ENCODE assay signal across 1 cellular context in genomic region chr1:32247983-32248889, GRCh38.
TF ChIP-seq lines count a peak whose summit lies in the region.

No MANE protein-coding gene starts in this region.

TF ChIP-seq in K562, 482 proteins besides CTCF, POLR2A, EP300 and RAD21 (continued from another document and continues in another):
- peak; percentile 69; the same call in 1 of the 2 replicates for TF ChIP-seq ZBTB2 (IDR thresholded peaks at IDR 0.05)
- TF ChIP-seq TCFL5 (CRISPR knock-in tag; conservative IDR thresholded peaks at IDR 0.05) = no peak
- peak; percentile 69; the same call in 1 of the 2 replicates for TF ChIP-seq MTA1 (IDR thresholded peaks at IDR 0.05; ENCODE audit: borderline replicate concordance)
- peak; percentile 57; the same call in 1 of the 2 replicates for TF ChIP-seq KLF16 (IDR thresholded peaks at IDR 0.05)
- no peak; the same call in 1 of the 2 replicates for TF ChIP-seq PHF21A (IDR thresholded peaks at IDR 0.05; ENCODE audit: borderline replicate concordance, low read depth)
- 0 out of 2 replicates have a peak, but pooled peaks have one; percentile 10 for TF ChIP-seq ETV5 (CRISPR knock-in tag; IDR thresholded peaks at IDR 0.05; ENCODE audit: low read depth)
- TF ChIP-seq KDM4B (IDR thresholded peaks at IDR 0.05; ENCODE audit: borderline replicate concordance in 2 of 2, low read depth in 1 of 2) = peak in 1 of 2 experiments; percentile 36; a peak in 1 of 4 replicates
- peak; percentile 62; the same call in 1 of the 2 replicates for TF ChIP-seq ZBTB7A (IDR thresholded peaks at IDR 0.05; ENCODE audit: borderline replicate concordance, control insufficient read depth, low read depth, low read length)
- 0 out of 2 replicates have a peak, but pooled peaks have one; percentile 26 for TF ChIP-seq ARID4B (CRISPR knock-in tag; IDR thresholded peaks at IDR 0.05)
- peak; percentile 48; the same call in 1 of the 2 replicates for TF ChIP-seq RBFOX2 (IDR thresholded peaks at IDR 0.05; ENCODE audit: low read depth, low read length)
- peak; percentile 72 for TF ChIP-seq STAG1 (CRISPR knock-in tag; IDR thresholded peaks at IDR 0.05; ENCODE audit: borderline replicate concordance)
- peak; percentile 66 for TF ChIP-seq ARID2 (IDR thresholded peaks at IDR 0.05)
- TF ChIP-seq ZNF445 (CRISPR knock-in tag; IDR thresholded peaks at IDR 0.05; ENCODE audit: low read depth) = no peak
- TF ChIP-seq ZNF407 (IDR thresholded peaks at IDR 0.05; ENCODE audit: low read depth) = peak; percentile 70
- peak; percentile 62 to 86; a peak in 3 of 4 replicates for TF ChIP-seq KDM1A (IDR thresholded peaks at IDR 0.05)
- TF ChIP-seq TEAD4 (IDR thresholded peaks at IDR 0.05; ENCODE audit: low read length) = peak; percentile 30; the same call in 1 of the 2 replicates
- no peak for TF ChIP-seq TEAD4 (CRISPR knock-in tag; IDR thresholded peaks at IDR 0.05; ENCODE audit: borderline replicate concordance)
- TF ChIP-seq NRF1 (conservative IDR thresholded peaks at IDR 0.05 in 1 of 2, IDR thresholded peaks at IDR 0.05 in 1 of 2) = peak; percentile 65 to 73
- 0 out of 2 replicates have a peak, but pooled peaks have one; percentile 16 for TF ChIP-seq MEF2D (tag; conservative IDR thresholded peaks at IDR 0.05; ENCODE audit: low read depth)
- TF ChIP-seq ZNF592 (IDR thresholded peaks at IDR 0.05) = peak; percentile 34; the same call in 1 of the 2 replicates
- TF ChIP-seq SOX6 (IDR thresholded peaks at IDR 0.05) = 0 out of 2 replicates have a peak, but pooled peaks have one; percentile 31
- TF ChIP-seq SIN3A (IDR thresholded peaks at IDR 0.05; ENCODE audit: borderline replicate concordance in 2 of 2, control insufficient read depth in 1 of 2, low read depth in 2 of 2, low read length in 2 of 2) = 0 out of 4 replicates have a peak, but pooled peaks of 1 of the 2 experiments have one; percentile 58
- 0 out of 2 replicates have a peak, but pooled peaks have one; percentile 51 for TF ChIP-seq HCFC1 (IDR thresholded peaks at IDR 0.05; ENCODE audit: low read depth, low read length)
- TF ChIP-seq TCF3 (CRISPR knock-in tag; IDR thresholded peaks at IDR 0.05) = peak; percentile 34; the same call in 1 of the 2 replicates
- no peak for TF ChIP-seq ZNF586 (CRISPR knock-in tag; conservative IDR thresholded peaks at IDR 0.05)
- TF ChIP-seq RB1 (IDR thresholded peaks at IDR 0.05; ENCODE audit: low read depth) = peak; percentile 95
- TF ChIP-seq, protein P1, sequence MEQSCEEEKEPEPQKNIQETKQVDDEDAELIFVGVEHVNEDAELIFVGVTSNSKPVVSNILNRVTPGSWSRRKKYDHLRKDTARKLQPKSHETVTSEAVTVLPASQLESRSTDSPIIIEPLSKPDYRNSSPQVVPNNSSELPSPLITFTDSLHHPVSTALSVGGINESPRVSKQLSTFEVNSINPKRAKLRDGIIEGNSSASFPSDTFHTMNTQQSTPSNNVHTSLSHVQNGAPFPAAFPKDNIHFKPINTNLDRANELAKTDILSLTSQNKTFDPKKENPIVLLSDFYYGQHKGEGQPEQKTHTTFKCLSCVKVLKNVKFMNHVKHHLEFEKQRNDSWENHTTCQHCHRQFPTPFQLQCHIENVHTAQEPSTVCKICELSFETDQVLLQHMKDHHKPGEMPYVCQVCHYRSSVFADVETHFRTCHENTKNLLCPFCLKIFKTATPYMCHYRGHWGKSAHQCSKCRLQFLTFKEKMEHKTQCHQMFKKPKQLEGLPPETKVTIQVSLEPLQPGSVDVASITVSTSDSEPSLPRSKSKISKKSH (CRISPR knock-in tag; IDR thresholded peaks at IDR 0.05) = no peak
- peak; percentile 40 for TF ChIP-seq ZFP36 (IDR thresholded peaks at IDR 0.05; ENCODE audit: low read depth, low read length, partially characterized antibody)
- no peak for TF ChIP-seq ZNF354B (CRISPR knock-in tag; IDR thresholded peaks at IDR 0.05)
- 0 out of 2 replicates have a peak, but pooled peaks have one; percentile 48 for TF ChIP-seq LCOR (CRISPR knock-in tag; IDR thresholded peaks at IDR 0.05)
- 0 out of 2 replicates have a peak, but pooled peaks have one; percentile 21 for TF ChIP-seq DIDO1 (tag; IDR thresholded peaks at IDR 0.05; ENCODE audit: low read depth)
- TF ChIP-seq CC2D1A (IDR thresholded peaks at IDR 0.05) = peak; percentile 75
- no peak for TF ChIP-seq PHB2 (IDR thresholded peaks at IDR 0.05; ENCODE audit: low read depth)
- TF ChIP-seq TFAP4 (CRISPR knock-in tag; IDR thresholded peaks at IDR 0.05; ENCODE audit: borderline replicate concordance) = peak; percentile 95
- peak; percentile 72 for TF ChIP-seq ZNF24 (IDR thresholded peaks at IDR 0.05)
- TF ChIP-seq NONO (IDR thresholded peaks at IDR 0.05; ENCODE audit: low read depth in 2 of 2, low read length in 1 of 2) = peak in 1 of 2 experiments; percentile 62; a peak in 1 of 4 replicates
- no peak for TF ChIP-seq GATAD2B (IDR thresholded peaks at IDR 0.05; ENCODE audit: borderline replicate concordance)
- peak; percentile 52 for TF ChIP-seq ZNF384 (IDR thresholded peaks at IDR 0.05; ENCODE audit: low read depth, low read length)
- TF ChIP-seq DACH1 (IDR thresholded peaks at IDR 0.05; ENCODE audit: partially characterized antibody) = peak; percentile 72
- peak; percentile 98 for TF ChIP-seq SMARCA5 (IDR thresholded peaks at IDR 0.05)
- TF ChIP-seq PRPF4 (IDR thresholded peaks at IDR 0.05; ENCODE audit: insufficient read depth, low read depth, low read length, poor library complexity, severe bottlenecking) = no peak
